8 cellular contexts compared by ENCODE assay signal in the genomic region with DNA sequence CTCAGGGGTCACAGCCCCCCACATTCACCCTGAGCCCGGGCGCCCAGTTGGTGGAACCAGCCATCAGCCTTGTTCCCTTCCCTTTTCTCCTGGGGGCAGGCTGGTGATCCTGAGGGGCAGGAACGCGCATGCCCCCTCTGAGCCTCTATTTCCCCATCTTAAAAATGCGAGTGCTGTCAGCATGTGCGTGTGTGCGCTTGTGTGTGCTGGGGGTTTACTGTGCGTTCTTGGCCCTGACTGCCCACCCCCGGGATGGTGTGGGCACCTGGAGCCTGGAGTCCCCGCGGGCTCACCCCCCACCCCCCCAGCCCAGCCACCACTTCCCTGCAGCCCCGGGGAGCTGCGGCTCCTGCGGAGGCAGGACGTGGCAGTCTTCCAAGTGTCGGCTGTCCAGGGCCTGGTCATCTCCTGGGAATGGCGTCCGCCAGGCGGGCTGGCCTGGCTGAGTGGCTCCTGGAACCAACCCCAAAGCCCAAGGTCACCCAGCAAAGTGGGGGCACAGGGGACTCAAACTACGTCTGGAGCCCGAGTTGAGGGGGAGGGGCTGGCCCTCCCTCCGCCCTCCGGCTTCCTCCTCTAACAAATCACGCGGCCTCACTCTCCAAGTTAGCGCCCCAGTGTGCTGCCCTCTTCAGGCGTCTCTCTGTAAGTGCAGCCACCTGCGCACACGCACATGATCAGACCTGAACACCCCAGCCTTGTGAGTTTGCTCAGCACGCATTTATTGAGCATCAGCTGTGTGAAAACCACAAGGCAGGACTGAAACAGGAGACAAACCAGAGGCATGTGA. TPM values are rescaled to one million over a fixed set of nuclear protein-coding genes. Genes with fewer than 3 reads are reported as not detected.
DNase-seq lines count a peak whose midpoint lies in the region; ATAC-seq, FAIRE-seq and TF ChIP-seq lines count a peak whose summit lies in the region.
"Not testable (repeated sequence)": the region's sequence is repeated elsewhere in the genome, so short reads cannot be mapped to it uniquely, and the experiment has no call there.
"Had no signal": no experiment of that assay in that cellular context is flagged by ENCODE, and none has a peak within 500 bp of the region (broad histone marks: within the 10 kb centered on the region; RNA-seq: fewer than 3 reads in every experiment).

No MANE protein-coding gene starts in this region.

- H3K4me3 ChIP-seq in mammary epithelial cell (replicated peaks in 1 of 3; ENCODE audit: insufficient read depth in 1 of 3, low read depth in 2 of 3, low read length in 3 of 3); parathyroid adenoma (ENCODE audit: low read depth, low read length): not testable (repeated sequence)

- no CpG with 5 or more reads among the region's 30 CpGs for WGBS in mammary epithelial cell (ENCODE audit: low coverage, missing lambda C conversion rate)

- DNase-seq in mammary epithelial cell = not testable (repeated sequence)

- not testable (repeated sequence) for H3K79me2 ChIP-seq in mammary epithelial cell (ENCODE audit: insufficient read depth, low read length); parathyroid adenoma

- not testable (repeated sequence) for H3K27me3 ChIP-seq in mammary epithelial cell (ENCODE audit: insufficient read depth, low read length); parathyroid adenoma (ENCODE audit: control insufficient read depth, insufficient read depth, low read length)

- H2AFZ ChIP-seq in mammary epithelial cell (ENCODE audit: low read depth, low read length) = not testable (repeated sequence)
- H2AFZ ChIP-seq in parathyroid adenoma = peak overlapping the region; percentile 78

- not testable (repeated sequence) for H3K4me1 ChIP-seq in mammary epithelial cell (ENCODE audit: insufficient read depth, low read length); parathyroid adenoma

- not testable (repeated sequence) for H3K36me3 ChIP-seq in mammary epithelial cell (ENCODE audit: insufficient read depth, low read length); parathyroid adenoma (ENCODE audit: control insufficient read depth, insufficient read depth, low read length)

- not testable (repeated sequence) for H4K20me1 ChIP-seq in mammary epithelial cell (ENCODE audit: insufficient read depth, low read length)

- intact Hi-C loops in mammary epithelial cell (cut with micrococcal nuclease) = not testable (repeated sequence)

- BruUV-seq in mammary epithelial cell (replicated peaks; lab: Mats Ljungman, UMichigan) = not testable (repeated sequence)

- dilution Hi-C loops in mammary epithelial cell (cut with HindIII; ENCODE audit: low sequenced_read_pairs) = not testable (repeated sequence)

- in situ Hi-C loops in mammary epithelial cell (cut with MboI; ENCODE audit: low sequenced_read_pairs in 2 of 2) = not testable (repeated sequence)

- ATAC-seq in GM18520 (IDR thresholded peaks at IDR 0.05; ENCODE audit: unreplicated experiment) (peak; percentile 36), GM21737 (IDR thresholded peaks at IDR 0.05; ENCODE audit: unreplicated experiment) (peak; percentile 39), HG03159 (IDR thresholded peaks at IDR 0.05; ENCODE audit: unreplicated experiment) (peak; percentile 32)

- FAIRE-seq in TTC549 (lab: Jason Lieb, UNC) = peak; percentile 50
- peak; percentile 86 for FAIRE-seq in islet of Langerhans (lab: Jason Lieb, UNC)

- not testable (repeated sequence) for H3K27ac ChIP-seq in mammary epithelial cell (ENCODE audit: insufficient read depth, low read depth, low read length); parathyroid adenoma

- peak overlapping the region; percentile 51 for H3K4me2 ChIP-seq in mammary epithelial cell (ENCODE audit: insufficient read depth, low read depth, low read length)
- not testable (repeated sequence) for H3K4me2 ChIP-seq in parathyroid adenoma (ENCODE audit: low read length)

- H3K9me3 ChIP-seq in mammary epithelial cell (replicated peaks; ENCODE audit: insufficient read depth, low read length); parathyroid adenoma (ENCODE audit: control insufficient read depth, low read length): not testable (repeated sequence)

- CTCF ChIA-PET in mammary epithelial cell (lab: Charles Lee; ENCODE audit: low non-redundant PET) = not testable (repeated sequence)

- not testable (repeated sequence) for H3K9ac ChIP-seq in mammary epithelial cell (ENCODE audit: insufficient read depth, low read length); parathyroid adenoma

- not testable (repeated sequence) for TF ChIP-seq CTCF in mammary epithelial cell (conservative IDR thresholded peaks at IDR 0.05 in 1 of 2, IDR thresholded peaks at IDR 0.05 in 1 of 2; ENCODE audit: extremely low read depth in 1 of 2, insufficient read depth in 1 of 2, low read depth in 1 of 2, low read length in 2 of 2); parathyroid adenoma (IDR thresholded peaks at IDR 0.05)

RNA-seq across cellular contexts. Expression of a gene that starts 14.2 kb away (rescaled TPM):
- not detected for total RNA-seq in mammary epithelial cell
- polyA plus RNA-seq in mammary epithelial cell = not detected
- polyA minus RNA-seq in mammary epithelial cell = not detected
- total RNA-seq: SJSA1 had no signal
